In genomic region chr1:109773203-109773899, GRCh38 we compare ENCODE assay signal across 8 cellular contexts. TPM values are rescaled to one million over a fixed set of nuclear protein-coding genes. Genes with fewer than 3 reads are reported as not detected.
DNase-seq lines count a peak whose midpoint lies in the region; ATAC-seq and TF ChIP-seq lines count a peak whose summit lies in the region.

No MANE protein-coding gene starts in this region.

- CTCF ChIA-PET in CD4-positive, alpha-beta memory T cell (lab: Charles Lee; ENCODE audit: partially characterized antibody), result interaction anchor here (1.1 to 27.8 kb wide), 16 partner anchors 8 to 238 kb away, joined by 3 to 864 read pairs (median 11); partner anchors contain the start of genes AHCYL1, EPS8L3 and GNAI3

- peak; percentile 68 to 76 (median 74) for DNase-seq in CD4-positive, alpha-beta memory T cell
- DNase-seq in KG1 (lab: John Stamatoyannopoulos, UW), result peak; percentile 49
- peak; percentile 15 for DNase-seq in OCI-M2 (lab: John Stamatoyannopoulos, UW; ENCODE audit: unreplicated experiment)
- DNase-seq in activated T-cell treated with anti-CD3 and anti-CD28 coated beads, Interleukin-2, amount 50 U/mL, for 1 hour, result peak; percentile 60
- peak; percentile 88 for DNase-seq in fibroblast of gingiva (ENCODE audit: low read depth)
- DNase-seq in neural crest cell (ENCODE audit: low read depth, low spot score), result peak; percentile 63
- peak; percentile 88 for DNase-seq in superior temporal gyrus (ENCODE audit: extremely low spot score)

- intact Hi-C loops in CD4-positive, alpha-beta memory T cell (cut with micrococcal nuclease), result loop anchor here (1.0 kb wide), 1 partner anchor 130 kb away; no protein-coding TSS in a partner anchor

- H3K27ac Mint-ChIP-seq in CD4-positive, alpha-beta memory T cell, result peak overlapping the region in 5 of 7 donors; percentile 29 to 56 (median 42)
- H3K27ac Mint-ChIP-seq in neural crest cell (ENCODE audit: unreplicated experiment), result peak overlapping the region; percentile 52

- H3K9me3 ChIP-seq in CD4-positive, alpha-beta memory T cell (ENCODE audit: control insufficient read depth in 1 of 2, low read length in 2 of 2), result no peaks in the 10 kb centered on the region

- TF ChIP-seq CTCF in neural crest cell (conservative IDR thresholded peaks at IDR 0.05), result peak; percentile 90

- H3K27me3 Mint-ChIP-seq in CD4-positive, alpha-beta memory T cell, result peaks cover 0 to 3% of the 10 kb centered on the region in 2 donors
- H3K27me3 Mint-ChIP-seq in neural crest cell (ENCODE audit: low read depth), result peaks cover 3% of the 10 kb centered on the region

- H3K9me3 Mint-ChIP-seq in CD4-positive, alpha-beta memory T cell, result no peaks in the 10 kb centered on the region
- H3K9me3 Mint-ChIP-seq in neural crest cell, result no peaks in the 10 kb centered on the region

- H3K4me1 ChIP-seq in CD4-positive, alpha-beta memory T cell (ENCODE audit: insufficient read depth, low read length), result peaks cover 6% of the 10 kb centered on the region

- no peak overlapping the region for H3K4me3 Mint-ChIP-seq in CD4-positive, alpha-beta memory T cell
- no peak overlapping the region for H3K4me3 Mint-ChIP-seq in neural crest cell

- H3K36me3 ChIP-seq in CD4-positive, alpha-beta memory T cell (ENCODE audit: insufficient read depth, low read length), result no peaks in the 10 kb centered on the region

- no peaks in the 10 kb centered on the region for H3K27me3 ChIP-seq in CD4-positive, alpha-beta memory T cell (ENCODE audit: insufficient read depth, low read length)

- no peak overlapping the region for H3K4me3 ChIP-seq in CD4-positive, alpha-beta memory T cell (ENCODE audit: low read length in 2 of 2)

- no peak overlapping the region for H3K27ac ChIP-seq in CD4-positive, alpha-beta memory T cell (ENCODE audit: low read depth, low read length)

- no peaks in the 10 kb centered on the region for H3K36me3 Mint-ChIP-seq in CD4-positive, alpha-beta memory T cell
- no peaks in the 10 kb centered on the region for H3K36me3 Mint-ChIP-seq in neural crest cell (ENCODE audit: low read depth)

- ATAC-seq in GM19397 (IDR thresholded peaks at IDR 0.05; ENCODE audit: unreplicated experiment), result peak; percentile 64

- POLR2A ChIA-PET in CD4-positive, alpha-beta memory T cell (lab: Charles Lee; ENCODE audit: partially characterized antibody), result interaction anchor here (2.8 to 6.9 kb wide), 4 partner anchors 133 to 227 kb away, joined by 12 to 86 read pairs (median 16); partner anchors contain the start of genes AHCYL1 and GNAI3

- peaks cover 9 to 21% (median 10%) of the 10 kb centered on the region in 4 donors for H3K4me1 Mint-ChIP-seq in CD4-positive, alpha-beta memory T cell
- peaks cover 23% of the 10 kb centered on the region for H3K4me1 Mint-ChIP-seq in neural crest cell

RNA-seq across cellular contexts. Expression of gene EPS8L3, which starts 9.6 kb away (rescaled TPM):
- not detected for total RNA-seq in CD4-positive, alpha-beta memory T cell
- polyA plus RNA-seq in CD4-positive, alpha-beta memory T cell, result not detected
- not detected in 2 replicates for total RNA-seq in neural crest cell

RNA-seq across cellular contexts. Expression of gene GSTM3, which starts 32.5 kb away (rescaled TPM):
- 1 to 10 TPM; 1.2 TPM for total RNA-seq in CD4-positive, alpha-beta memory T cell
- 10 to 100 TPM; 25.7 to 44.3 TPM for polyA plus RNA-seq in CD4-positive, alpha-beta memory T cell
- 56.5 and 62.0 TPM in 2 replicates for total RNA-seq in neural crest cell

Comparison
In these comparisons a context has a peak if more than half of its experiments do, and no peak if none do; other contexts are left out.
1. DNase-seq: peak in every context shown above with its lines; median percentile 88 in fibroblast of gingiva; 88 in superior temporal gyrus; 74 in CD4-positive, alpha-beta memory T cell; 63 in neural crest cell; 60 in activated T-cell treated with anti-CD3 and anti-CD28 coated beads, Interleukin-2, amount 50 U/mL, for 1 hour; 49 in KG1; 15 in OCI-M2.
2. RNA of gene GSTM3, which starts 32.5 kb away (total RNA-seq): 56.5 to 62.0 TPM in neural crest cell; 1.2 TPM in CD4-positive, alpha-beta memory T cell; every median in the first group is over 10 times any median in the second.